22 cellular contexts compared by ENCODE assay signal in the genomic region with DNA sequence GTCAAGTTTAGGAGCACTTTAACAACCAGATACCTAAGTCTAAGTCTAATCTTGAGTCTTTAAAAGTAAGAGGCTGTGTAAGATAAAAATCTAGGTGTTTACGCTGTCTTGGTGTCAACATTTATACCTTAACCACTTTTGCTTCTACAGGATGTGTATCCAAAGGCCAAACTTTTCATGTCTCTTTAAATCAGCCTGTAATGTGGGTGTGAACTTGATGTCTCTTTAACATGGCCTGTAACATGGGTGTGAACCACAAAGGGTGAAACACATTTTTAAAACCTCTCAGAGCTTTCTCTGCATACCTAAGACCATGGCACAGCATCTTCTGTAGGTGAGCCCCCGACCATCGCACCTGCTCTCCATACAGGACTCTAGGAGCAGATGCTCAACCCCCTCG. TPM values are rescaled to one million over a fixed set of nuclear protein-coding genes. Genes with fewer than 3 reads are reported as not detected.
DNase-seq lines count a peak whose midpoint lies in the region; ATAC-seq lines count a peak whose summit lies in the region.
"Had no signal": no experiment of that assay in that cellular context is flagged by ENCODE, and none has a peak within 500 bp of the region (broad histone marks: within the 10 kb centered on the region; RNA-seq: fewer than 3 reads in every experiment).

No MANE protein-coding gene starts in this region.

- no peak for DNase-seq in central memory CD8-positive, alpha-beta T cell (ENCODE audit: low spot score in 2 of 2)
- DNase-seq in immature natural killer cell (peak; percentile 59 to 67 (median 60)), glomerular visceral epithelial cell (ENCODE audit: extremely low spot score) (no peak), DMS 273 treated with DMSO at 0.1 percent for 48 hours (lab: John Stamatoyannopoulos, UW) (no peak)
- no peak for DNase-seq in natural killer cell treated with Interleukin-12 subunit alpha and Interleukin-12 subunit beta and Interleukin-15 and Interleukin-18, amount 100 ng/mL, for 72 hours (ENCODE audit: low spot score)
- DNase-seq: 8988T; ACHN; BE2C; C1 segment of cervical spinal cord; Caco-2; Calu3; CD4-positive, alpha-beta memory T cell; DMS153; DMS53; DMS79; DND-41; EL; GDM1 had no signal

- ATAC-seq in central memory CD8-positive, alpha-beta T cell (replicated peaks; ENCODE audit: extremely low read depth, poor library complexity, severe bottlenecking) = peak; percentile 56
- ATAC-seq in natural killer cell treated with Interleukin-12 subunit alpha and Interleukin-12 subunit beta and Interleukin-15 and Interleukin-18, amount 100 ng/mL, for 72 hours = peak; percentile 81 to 82
- no peak for ATAC-seq in GM21381 (IDR thresholded peaks at IDR 0.05; ENCODE audit: unreplicated experiment)
- ATAC-seq: GM12878 had no signal

- H3K9me3 Mint-ChIP-seq in central memory CD8-positive, alpha-beta T cell = no peaks in the 10 kb centered on the region
- no peaks in the 10 kb centered on the region for H3K9me3 Mint-ChIP-seq in immature natural killer cell
- no peaks in the 10 kb centered on the region for H3K9me3 Mint-ChIP-seq in natural killer cell treated with Interleukin-12 subunit alpha and Interleukin-12 subunit beta and Interleukin-15 and Interleukin-18, amount 100 ng/mL, for 72 hours
- H3K9me3 Mint-ChIP-seq: CD4-positive, alpha-beta memory T cell had no signal

- H3K36me3 Mint-ChIP-seq in central memory CD8-positive, alpha-beta T cell (ENCODE audit: insufficient read depth) = peaks cover 6% of the 10 kb centered on the region
- H3K36me3 Mint-ChIP-seq in immature natural killer cell = peaks cover 20 to 38% (median 36%) of the 10 kb centered on the region in 3 donors
- peaks cover 22% of the 10 kb centered on the region for H3K36me3 Mint-ChIP-seq in natural killer cell treated with Interleukin-12 subunit alpha and Interleukin-12 subunit beta and Interleukin-15 and Interleukin-18, amount 100 ng/mL, for 72 hours

- peaks cover 6% of the 10 kb centered on the region for H3K4me1 Mint-ChIP-seq in central memory CD8-positive, alpha-beta T cell
- H3K4me1 Mint-ChIP-seq in immature natural killer cell = peaks cover 50 to 73% of the 10 kb centered on the region in 2 donors
- peaks cover 25 to 28% of the 10 kb centered on the region in 2 donors for H3K4me1 Mint-ChIP-seq in natural killer cell treated with Interleukin-12 subunit alpha and Interleukin-12 subunit beta and Interleukin-15 and Interleukin-18, amount 100 ng/mL, for 72 hours (ENCODE audit: low read depth in 2 of 2)
- H3K4me1 Mint-ChIP-seq: CD14-positive monocyte had no signal

- H3K4me3 Mint-ChIP-seq in central memory CD8-positive, alpha-beta T cell = no peak overlapping the region
- peak overlapping the region; percentile 67 to 84 (median 74) for H3K4me3 Mint-ChIP-seq in immature natural killer cell
- H3K4me3 Mint-ChIP-seq in natural killer cell treated with Interleukin-12 subunit alpha and Interleukin-12 subunit beta and Interleukin-15 and Interleukin-18, amount 100 ng/mL, for 72 hours = peak overlapping the region; percentile 27
- H3K4me3 Mint-ChIP-seq: CD14-positive monocyte; CD4-positive, alpha-beta memory T cell; CD4-positive, CD25-positive, alpha-beta regulatory T cell had no signal

- H3K27me3 Mint-ChIP-seq in central memory CD8-positive, alpha-beta T cell = no peaks in the 10 kb centered on the region
- H3K27me3 Mint-ChIP-seq in immature natural killer cell (ENCODE audit: low read depth in 3 of 3) = peaks cover 0 to 5% (median 2%) of the 10 kb centered on the region in 3 donors
- no peaks in the 10 kb centered on the region for H3K27me3 Mint-ChIP-seq in natural killer cell treated with Interleukin-12 subunit alpha and Interleukin-12 subunit beta and Interleukin-15 and Interleukin-18, amount 100 ng/mL, for 72 hours
- H3K27me3 Mint-ChIP-seq: CD4-positive, alpha-beta memory T cell; CD4-positive, CD25-positive, alpha-beta regulatory T cell had no signal

- H3K27ac Mint-ChIP-seq in central memory CD8-positive, alpha-beta T cell (ENCODE audit: low read depth) = no peak overlapping the region
- H3K27ac Mint-ChIP-seq in immature natural killer cell = peak overlapping the region; percentile 74 to 91 (median 86)
- H3K27ac Mint-ChIP-seq in natural killer cell treated with Interleukin-12 subunit alpha and Interleukin-12 subunit beta and Interleukin-15 and Interleukin-18, amount 100 ng/mL, for 72 hours = no peak overlapping the region
- H3K27ac Mint-ChIP-seq: CD14-positive monocyte; CD4-positive, CD25-positive, alpha-beta regulatory T cell had no signal

RNA-seq across cellular contexts. Expression of a gene that starts 40.4 kb away (rescaled TPM):
- 10 to 100 TPM; 20.8 to 29.5 (median 23.0) TPM for polyA plus RNA-seq in immature natural killer cell
- 10 to 100 TPM; 15.4 to 17.5 TPM for total RNA-seq in natural killer cell treated with Interleukin-12 subunit alpha and Interleukin-12 subunit beta and Interleukin-15 and Interleukin-18, amount 100 ng/mL, for 72 hours

RNA-seq across cellular contexts. Expression of a gene that starts 41.3 kb away (rescaled TPM):
- polyA plus RNA-seq in immature natural killer cell = 100 to 1,000 TPM; 191 to 339 (median 197) TPM
- total RNA-seq in natural killer cell treated with Interleukin-12 subunit alpha and Interleukin-12 subunit beta and Interleukin-15 and Interleukin-18, amount 100 ng/mL, for 72 hours = 10 to 100 TPM; 94.2 to 96.1 TPM

Comparison
In these comparisons a context has a peak if more than half of its experiments do, and no peak if none do; other contexts are left out.
1. DNase-seq: peak in immature natural killer cell (3 of 3); none in central memory CD8-positive, alpha-beta T cell (0 of 2), natural killer cell treated with Interleukin-12 subunit alpha and Interleukin-12 subunit beta and Interleukin-15 and Interleukin-18, amount 100 ng/mL, for 72 hours (single experiment), glomerular visceral epithelial cell (single experiment) and DMS 273 treated with DMSO at 0.1 percent for 48 hours (single experiment).
2. H3K27ac Mint-ChIP-seq: peak in immature natural killer cell (6 of 6); none in central memory CD8-positive, alpha-beta T cell (single experiment) and natural killer cell treated with Interleukin-12 subunit alpha and Interleukin-12 subunit beta and Interleukin-15 and Interleukin-18, amount 100 ng/mL, for 72 hours (0 of 2).